Comparison of ENCODE assay signal across 1 cellular context in genomic region chr17:1907216-1907631, GRCh38.
A peak's percentile ranks its signal among the peaks of the same experiment; 100 is the strongest.
TF ChIP-seq lines count a peak whose summit lies in the region.

No MANE protein-coding gene starts in this region.

TF ChIP-seq in A549, 52 proteins besides CTCF, POLR2A, EP300 and RAD21:
- TF ChIP-seq TP53 (CRISPR knock-in tag; IDR thresholded peaks at IDR 0.05) (no peak), NPAS2 (CRISPR knock-in tag; IDR thresholded peaks at IDR 0.05; ENCODE audit: borderline replicate concordance) (peak; percentile 47; the same call in 1 of the 2 replicates), MYC (IDR thresholded peaks at IDR 0.05; ENCODE audit: borderline replicate concordance, low read length) (no peak), RCOR1 (IDR thresholded peaks at IDR 0.05; ENCODE audit: low read depth, low read length) (no peak), CEBPB (IDR thresholded peaks at IDR 0.05) (no peak)
